8 cellular contexts compared by ENCODE assay signal in the genomic region with DNA sequence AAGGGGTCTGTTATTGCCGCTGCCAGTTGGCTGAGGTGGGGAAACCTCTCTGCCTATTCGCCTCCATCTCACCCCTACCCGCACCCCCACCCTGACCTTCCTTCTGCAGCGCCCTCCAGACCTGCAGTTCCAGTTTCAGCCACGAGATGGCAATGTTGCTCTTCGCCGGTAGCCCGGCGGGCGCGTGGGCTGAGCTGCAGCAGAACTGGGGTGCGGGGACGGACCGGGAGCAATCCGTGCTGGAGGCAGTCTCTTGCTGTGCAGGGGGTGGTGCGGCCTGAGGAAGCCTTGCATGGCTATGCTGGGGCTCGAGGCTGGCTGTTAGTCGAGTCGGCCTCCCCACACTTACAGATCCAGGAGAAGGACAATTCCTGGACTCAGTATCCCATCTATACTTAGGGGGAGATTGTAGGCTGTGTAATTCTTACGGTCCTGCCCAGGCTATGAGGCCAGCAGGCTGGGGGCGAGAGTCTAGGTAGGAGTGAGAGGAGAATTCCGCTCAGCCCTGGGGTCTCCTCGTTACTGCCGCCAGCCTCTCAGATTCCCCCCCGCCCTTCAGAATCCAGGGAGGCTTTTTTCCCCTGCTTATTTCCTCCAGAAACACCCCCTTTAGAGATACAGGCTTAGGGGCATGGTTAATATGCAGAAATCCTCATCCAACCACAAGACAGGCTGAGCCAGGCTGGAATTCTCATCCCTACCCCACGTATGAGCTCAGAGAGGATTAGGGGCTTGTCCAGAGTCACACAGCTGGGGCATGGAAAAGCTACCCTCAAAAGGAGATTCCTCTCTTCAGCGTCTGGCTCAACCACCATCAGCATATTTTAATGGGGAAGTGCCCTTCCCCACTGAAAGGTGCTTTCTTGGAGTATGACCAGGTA. TPM values are rescaled to one million over a fixed set of nuclear protein-coding genes. Genes with fewer than 3 reads are reported as not detected.
DNase-seq lines count a peak whose midpoint lies in the region; ATAC-seq and TF ChIP-seq lines count a peak whose summit lies in the region.

No MANE protein-coding gene starts in this region.

- H3K27ac ChIP-seq in CD4-positive, alpha-beta T cell (ENCODE audit: low read depth, low read length), result no peak overlapping the region

- ATAC-seq in CD4-positive, alpha-beta T cell (ENCODE audit: poor library complexity), result peak; percentile 67
- peak; percentile 60 for ATAC-seq in GM19328 (IDR thresholded peaks at IDR 0.05; ENCODE audit: unreplicated experiment)
- peak; percentile 39 for ATAC-seq in HG03469 (IDR thresholded peaks at IDR 0.05; ENCODE audit: unreplicated experiment)
- ATAC-seq in esophagus mucosa, result peak; percentile 83
- ATAC-seq in naive thymus-derived CD8-positive, alpha-beta T cell, result peak; percentile 80 to 81
- ATAC-seq in stimulated activated memory B cell treated with anti-CD40 and anti-IgM and Interleukin-4, amounts not matched to agents 10 μg/mL and 1 μg/mL and 100 μg/mL, for 72 hours, result peak; percentile 78

- intact Hi-C loops in CD4-positive, alpha-beta T cell (cut with DNase I, micrococcal nuclease), result loop anchor here in 1 of 2 experiments (1.0 kb wide), 1 partner anchor 1691 kb away; no protein-coding TSS in a partner anchor

- H3K27ac Mint-ChIP-seq in CD4-positive, alpha-beta T cell, result no peak overlapping the region
- H3K27ac Mint-ChIP-seq in naive thymus-derived CD8-positive, alpha-beta T cell, result no peak overlapping the region
- no peak overlapping the region for H3K27ac Mint-ChIP-seq in stimulated activated memory B cell treated with anti-CD40 and anti-IgM and Interleukin-4, amounts not matched to agents 10 μg/mL and 1 μg/mL and 100 μg/mL, for 72 hours

- peaks cover 72% of the 10 kb centered on the region for H3K27me3 Mint-ChIP-seq in CD4-positive, alpha-beta T cell
- peaks cover 38 to 68% (median 50%) of the 10 kb centered on the region in 5 donors for H3K27me3 Mint-ChIP-seq in naive thymus-derived CD8-positive, alpha-beta T cell
- H3K27me3 Mint-ChIP-seq in stimulated activated memory B cell treated with anti-CD40 and anti-IgM and Interleukin-4, amounts not matched to agents 10 μg/mL and 1 μg/mL and 100 μg/mL, for 72 hours, result peaks cover 71% of the 10 kb centered on the region

- peaks cover 54% of the 10 kb centered on the region for H3K27me3 ChIP-seq in CD4-positive, alpha-beta T cell (ENCODE audit: control insufficient read depth, insufficient read depth, low read length)

- CTCF ChIA-PET in CD4-positive, alpha-beta T cell (lab: Charles Lee), result interaction anchor here (0.9 to 1.6 kb wide), 2 partner anchors 12 to 1691 kb away, joined by 3 read pairs; no protein-coding TSS in a partner anchor

- TF ChIP-seq CTCF in CD4-positive, alpha-beta T cell (IDR thresholded peaks at IDR 0.05), result peak; percentile 98

- peak; percentile 49 to 84 (median 70) for DNase-seq in CD4-positive, alpha-beta T cell
- peak; percentile 57 for DNase-seq in NOMO-1 treated with DMSO at 0.1 percent for 48 hours (lab: John Stamatoyannopoulos, UW; ENCODE audit: unreplicated experiment)
- peak; percentile 83 for DNase-seq in activated CD8-positive, alpha-beta memory T cell treated with anti-CD3 and anti-CD28 coated beads, Interleukin-2, amount 50 U/mL, for 4 hours
- DNase-seq in naive thymus-derived CD8-positive, alpha-beta T cell, result peak; percentile 52 to 83 (median 71)

- no peaks in the 10 kb centered on the region for H3K36me3 Mint-ChIP-seq in CD4-positive, alpha-beta T cell (ENCODE audit: low read depth)
- H3K36me3 Mint-ChIP-seq in naive thymus-derived CD8-positive, alpha-beta T cell, result peaks cover 0 to 5% (median 0%) of the 10 kb centered on the region in 3 donors
- no peaks in the 10 kb centered on the region for H3K36me3 Mint-ChIP-seq in stimulated activated memory B cell treated with anti-CD40 and anti-IgM and Interleukin-4, amounts not matched to agents 10 μg/mL and 1 μg/mL and 100 μg/mL, for 72 hours

- no peaks in the 10 kb centered on the region for H3K9me3 ChIP-seq in CD4-positive, alpha-beta T cell (ENCODE audit: control insufficient read depth, low read length)

- peaks cover 5% of the 10 kb centered on the region for H3K4me1 Mint-ChIP-seq in CD4-positive, alpha-beta T cell (ENCODE audit: low read depth)
- H3K4me1 Mint-ChIP-seq in naive thymus-derived CD8-positive, alpha-beta T cell, result peaks cover 2 to 17% (median 9%) of the 10 kb centered on the region in 4 donors
- H3K4me1 Mint-ChIP-seq in stimulated activated memory B cell treated with anti-CD40 and anti-IgM and Interleukin-4, amounts not matched to agents 10 μg/mL and 1 μg/mL and 100 μg/mL, for 72 hours, result peaks cover 24% of the 10 kb centered on the region

- no peak overlapping the region for H3K4me3 Mint-ChIP-seq in CD4-positive, alpha-beta T cell
- peak overlapping the region in 2 of 10 donors; percentile 3 to 18 for H3K4me3 Mint-ChIP-seq in naive thymus-derived CD8-positive, alpha-beta T cell
- H3K4me3 Mint-ChIP-seq in stimulated activated memory B cell treated with anti-CD40 and anti-IgM and Interleukin-4, amounts not matched to agents 10 μg/mL and 1 μg/mL and 100 μg/mL, for 72 hours, result no peak overlapping the region

- no peaks in the 10 kb centered on the region for H3K9me3 Mint-ChIP-seq in CD4-positive, alpha-beta T cell
- no peaks in the 10 kb centered on the region for H3K9me3 Mint-ChIP-seq in naive thymus-derived CD8-positive, alpha-beta T cell
- no peaks in the 10 kb centered on the region for H3K9me3 Mint-ChIP-seq in stimulated activated memory B cell treated with anti-CD40 and anti-IgM and Interleukin-4, amounts not matched to agents 10 μg/mL and 1 μg/mL and 100 μg/mL, for 72 hours

- POLR2A ChIA-PET in CD4-positive, alpha-beta T cell (lab: Charles Lee), result no interaction called here
- POLR2A ChIA-PET in naive thymus-derived CD8-positive, alpha-beta T cell (lab: Charles Lee), result no interaction called here

RNA-seq across cellular contexts. Expression of a gene that starts 2.8 kb away (rescaled TPM):
- total RNA-seq in CD4-positive, alpha-beta T cell, result not detected
- total RNA-seq in esophagus mucosa, result 2.0 TPM
- not detected for total RNA-seq in naive thymus-derived CD8-positive, alpha-beta T cell
- not detected for polyA plus RNA-seq in naive thymus-derived CD8-positive, alpha-beta T cell
